ENCODE assay signal across 1 cellular context in the genomic region with DNA sequence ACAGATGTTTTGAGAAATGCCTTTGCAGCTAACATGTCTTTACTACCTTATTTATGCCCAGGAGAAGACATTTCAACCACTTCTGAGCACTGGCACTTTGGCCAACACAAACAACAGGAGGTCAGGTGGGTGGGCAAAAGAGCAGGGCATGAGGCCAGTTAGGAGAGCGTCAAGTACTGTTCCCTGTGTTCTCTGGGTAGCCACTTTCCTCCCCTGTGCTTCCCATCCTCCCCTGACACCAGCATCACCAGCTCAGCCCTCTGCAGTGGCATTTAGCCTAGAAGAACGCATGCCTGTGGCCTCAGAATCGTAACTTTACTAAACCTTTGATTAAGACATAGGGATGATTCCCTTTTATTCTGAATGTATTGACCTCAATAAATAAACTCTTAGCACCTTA.
TF ChIP-seq lines count a peak whose summit lies in the region.

No MANE protein-coding gene starts in this region.

TF ChIP-seq in SK-N-SH treated with all-trans-retinoic acid at 6 μM for 48 hours, 23 proteins besides CTCF, POLR2A, EP300 and RAD21 (continued from another document):
- TF ChIP-seq, protein P1, sequence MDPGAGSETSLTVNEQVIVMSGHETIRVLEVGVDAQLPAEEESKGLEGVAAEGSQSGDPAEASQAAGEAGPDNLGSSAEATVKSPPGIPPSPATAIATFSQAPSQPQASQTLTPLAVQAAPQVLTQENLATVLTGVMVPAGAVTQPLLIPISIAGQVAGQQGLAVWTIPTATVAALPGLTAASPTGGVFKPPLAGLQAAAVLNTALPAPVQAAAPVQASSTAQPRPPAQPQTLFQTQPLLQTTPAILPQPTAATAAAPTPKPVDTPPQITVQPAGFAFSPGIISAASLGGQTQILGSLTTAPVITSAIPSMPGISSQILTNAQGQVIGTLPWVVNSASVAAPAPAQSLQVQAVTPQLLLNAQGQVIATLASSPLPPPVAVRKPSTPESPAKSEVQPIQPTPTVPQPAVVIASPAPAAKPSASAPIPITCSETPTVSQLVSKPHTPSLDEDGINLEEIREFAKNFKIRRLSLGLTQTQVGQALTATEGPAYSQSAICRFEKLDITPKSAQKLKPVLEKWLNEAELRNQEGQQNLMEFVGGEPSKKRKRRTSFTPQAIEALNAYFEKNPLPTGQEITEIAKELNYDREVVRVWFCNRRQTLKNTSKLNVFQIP (CRISPR knock-in tag; IDR thresholded peaks at IDR 0.05; ENCODE audit: borderline replicate concordance, low read depth): no peak
- TF ChIP-seq ARNTL (CRISPR knock-in tag; IDR thresholded peaks at IDR 0.05; ENCODE audit: borderline replicate concordance, low read depth): no peak
